ENCODE assay signal across 10 cellular contexts in the genomic region with DNA sequence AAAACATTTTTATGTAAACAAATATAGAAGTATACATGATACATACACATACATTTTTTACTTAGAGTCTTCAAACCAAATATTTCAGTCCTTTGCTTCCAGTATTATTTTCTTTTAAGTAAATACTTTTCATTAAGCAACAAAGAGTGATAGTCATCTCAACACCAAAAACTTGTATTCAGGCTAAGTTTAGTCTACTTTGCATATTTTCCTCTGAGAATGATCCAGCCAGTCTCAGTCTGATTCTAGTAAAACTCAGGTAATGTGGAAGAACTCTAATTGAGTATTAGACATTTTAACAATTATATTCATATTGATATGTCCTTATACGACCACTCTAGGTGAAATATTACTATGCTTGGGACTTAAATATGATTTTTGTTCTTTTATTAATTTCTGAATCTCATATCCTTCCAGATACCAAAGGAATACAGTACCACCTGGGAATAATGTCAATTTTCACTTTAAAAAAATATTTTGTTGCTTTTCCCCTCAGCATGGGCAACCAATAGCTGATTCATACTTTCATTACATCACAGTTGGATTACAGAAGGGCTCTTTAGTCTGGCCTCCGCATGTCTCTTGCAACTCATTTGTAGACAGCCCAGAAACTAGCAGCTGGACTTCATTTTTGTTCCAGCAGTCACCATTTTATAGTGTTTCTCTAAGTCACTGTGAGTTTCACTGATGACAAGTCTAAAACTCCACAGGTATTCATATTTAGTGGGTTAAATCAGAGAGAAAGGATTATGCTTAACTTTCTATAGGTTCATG.
DNase-seq lines count a peak whose midpoint lies in the region; ATAC-seq and TF ChIP-seq lines count a peak whose summit lies in the region.
"Had no signal": no experiment of that assay in that cellular context is flagged by ENCODE, and none has a peak within 500 bp of the region (broad histone marks: within the 10 kb centered on the region; RNA-seq: fewer than 3 reads in every experiment).

No MANE protein-coding gene starts in this region.

- no peaks in the 10 kb centered on the region for H3K9me2 ChIP-seq in PC-9 (ENCODE audit: insufficient read depth)

- H3K4me1 Mint-ChIP-seq in natural killer cell treated with Interleukin-12 subunit alpha and Interleukin-12 subunit beta and Interleukin-15 and Interleukin-18, amount 100 ng/mL, for 72 hours (ENCODE audit: low read depth in 2 of 2): peaks cover 0 to 3% of the 10 kb centered on the region in 2 donors

- H3K27me3 Mint-ChIP-seq in natural killer cell treated with Interleukin-12 subunit alpha and Interleukin-12 subunit beta and Interleukin-15 and Interleukin-18, amount 100 ng/mL, for 72 hours: no peaks in the 10 kb centered on the region
- H3K27me3 Mint-ChIP-seq: activated CD8-positive, alpha-beta T cell treated with anti-CD3 and anti-CD28 coated beads for 36 hours had no signal

- TF ChIP-seq CTCF in foreskin keratinocyte (conservative IDR thresholded peaks at IDR 0.05) (no peak), PC-9 (conservative IDR thresholded peaks at IDR 0.05) (no peak)

- no peaks in the 10 kb centered on the region for H3K79me2 ChIP-seq in PC-9 (ENCODE audit: low read depth)

- no peaks in the 10 kb centered on the region for H4K20me1 ChIP-seq in PC-9 (ENCODE audit: insufficient read depth)

- no peaks in the 10 kb centered on the region for H3K9me3 ChIP-seq in aorta (ENCODE audit: control insufficient read depth, low read length)
- no peaks in the 10 kb centered on the region for H3K9me3 ChIP-seq in PC-9 (ENCODE audit: insufficient read depth, low read depth)

- H3K4me3 ChIP-seq in aorta (ENCODE audit: low read length in 2 of 2) (no peak overlapping the region), PC-9 (no peak overlapping the region)

- no peaks in the 10 kb centered on the region for H3K36me3 ChIP-seq in aorta (ENCODE audit: control insufficient read depth in 1 of 2, insufficient read depth in 2 of 2, low read length in 1 of 2)
- H3K36me3 ChIP-seq in PC-9 (ENCODE audit: low read depth): no peaks in the 10 kb centered on the region

- no peak overlapping the region for H3K4me3 Mint-ChIP-seq in natural killer cell treated with Interleukin-12 subunit alpha and Interleukin-12 subunit beta and Interleukin-15 and Interleukin-18, amount 100 ng/mL, for 72 hours
- H3K4me3 Mint-ChIP-seq: activated CD8-positive, alpha-beta T cell treated with anti-CD3 and anti-CD28 coated beads for 36 hours had no signal

- 83 to 86% methylated on average over 2 of the region's 2 CpGs for WGBS in aorta, 2 donors

- peak; percentile 36 for DNase-seq in NCI-H1694 treated with DMSO at 0.1 percent for 48 hours (lab: John Stamatoyannopoulos, UW)
- DNase-seq in NCI-H1694 (lab: John Stamatoyannopoulos, UW): no peak
- DNase-seq in foreskin keratinocyte: peak; percentile 19 to 66
- no peak for DNase-seq in aorta
- DNase-seq in natural killer cell treated with Interleukin-12 subunit alpha and Interleukin-12 subunit beta and Interleukin-15 and Interleukin-18, amount 100 ng/mL, for 72 hours (ENCODE audit: low spot score): no peak
- no peak for DNase-seq in GDM1 (lab: John Stamatoyannopoulos, UW)
- DNase-seq in PC-9: no peak
- DNase-seq: activated CD8-positive, alpha-beta T cell treated with anti-CD3 and anti-CD28 coated beads for 36 hours had no signal

- BruUV-seq in PC-9 (replicated peaks; lab: Mats Ljungman, UMichigan): no TSS peak

- H3K36me3 Mint-ChIP-seq in natural killer cell treated with Interleukin-12 subunit alpha and Interleukin-12 subunit beta and Interleukin-15 and Interleukin-18, amount 100 ng/mL, for 72 hours: no peaks in the 10 kb centered on the region

- no peak overlapping the region for H2AFZ ChIP-seq in PC-9

- ATAC-seq in HG03066 (IDR thresholded peaks at IDR 0.05; ENCODE audit: low read depth, unreplicated experiment): peak; percentile 80
- peak; percentile 49 for ATAC-seq in foreskin keratinocyte
- ATAC-seq in aorta (ENCODE audit: low FRiP score): peak; percentile 66
- ATAC-seq in natural killer cell treated with Interleukin-12 subunit alpha and Interleukin-12 subunit beta and Interleukin-15 and Interleukin-18, amount 100 ng/mL, for 72 hours: no peak
- ATAC-seq: activated CD8-positive, alpha-beta T cell treated with anti-CD3 and anti-CD28 coated beads for 36 hours had no signal

- POLR2A ChIA-PET in PC-9 (lab: Charles Lee; ENCODE audit: unreplicated experiment): no interaction called here

- no peaks in the 10 kb centered on the region for H3K9me3 Mint-ChIP-seq in natural killer cell treated with Interleukin-12 subunit alpha and Interleukin-12 subunit beta and Interleukin-15 and Interleukin-18, amount 100 ng/mL, for 72 hours
- H3K9me3 Mint-ChIP-seq: activated CD8-positive, alpha-beta T cell treated with anti-CD3 and anti-CD28 coated beads for 36 hours had no signal

- peak overlapping the region; percentile 33 for H3K27ac ChIP-seq in foreskin keratinocyte
- no peak overlapping the region for H3K27ac ChIP-seq in aorta (ENCODE audit: low read depth in 1 of 2, low read length in 2 of 2)
- H3K27ac ChIP-seq in PC-9: no peak overlapping the region
- H3K27ac ChIP-seq: 22Rv1 had no signal

- H3F3A ChIP-seq in PC-9 (ENCODE audit: insufficient read depth, low read depth): no peaks in the 10 kb centered on the region

- intact Hi-C loops in aorta (cut with DNase I) (no loop called here), PC-9 (cut with micrococcal nuclease; ENCODE audit: unreplicated experiment) (loop anchor here (5.0 kb wide), 1 partner anchor 104 kb away; no protein-coding TSS in a partner anchor)

- no peak overlapping the region for H3K4me2 ChIP-seq in PC-9

- no peaks in the 10 kb centered on the region for H3K27me3 ChIP-seq in foreskin keratinocyte
- no peaks in the 10 kb centered on the region for H3K27me3 ChIP-seq in aorta (ENCODE audit: control insufficient read depth in 1 of 2, insufficient read depth in 2 of 2, low read length in 1 of 2)
- H3K27me3 ChIP-seq in PC-9 (ENCODE audit: insufficient read depth, low read depth): no peaks in the 10 kb centered on the region

- CTCF ChIA-PET in PC-9 (lab: Charles Lee): no interaction called here

- no peak overlapping the region for H3K27ac Mint-ChIP-seq in natural killer cell treated with Interleukin-12 subunit alpha and Interleukin-12 subunit beta and Interleukin-15 and Interleukin-18, amount 100 ng/mL, for 72 hours
- H3K27ac Mint-ChIP-seq: activated CD8-positive, alpha-beta T cell treated with anti-CD3 and anti-CD28 coated beads for 36 hours had no signal

- no peaks in the 10 kb centered on the region for H3K4me1 ChIP-seq in foreskin keratinocyte
- H3K4me1 ChIP-seq in aorta (ENCODE audit: control insufficient read depth in 1 of 2, insufficient read depth in 2 of 2, low read length in 2 of 2): peaks cover 1 to 2% of the 10 kb centered on the region in 2 donors
- no peaks in the 10 kb centered on the region for H3K4me1 ChIP-seq in PC-9 (replicated peaks; ENCODE audit: insufficient read depth)

Comparison
In these comparisons a context has a peak if more than half of its experiments do, and no peak if none do; other contexts are left out.
1. DNase-seq: peak in NCI-H1694 treated with DMSO at 0.1 percent for 48 hours (single experiment) and foreskin keratinocyte (2 of 2); none in NCI-H1694 (single experiment), aorta (0 of 2), natural killer cell treated with Interleukin-12 subunit alpha and Interleukin-12 subunit beta and Interleukin-15 and Interleukin-18, amount 100 ng/mL, for 72 hours (single experiment), GDM1 (single experiment) and PC-9 (0 of 2).
2. ATAC-seq: peak in HG03066 (single experiment), foreskin keratinocyte (single experiment) and aorta (single experiment); none in natural killer cell treated with Interleukin-12 subunit alpha and Interleukin-12 subunit beta and Interleukin-15 and Interleukin-18, amount 100 ng/mL, for 72 hours (0 of 2).